24 cellular contexts compared by ENCODE assay signal in the genomic region with DNA sequence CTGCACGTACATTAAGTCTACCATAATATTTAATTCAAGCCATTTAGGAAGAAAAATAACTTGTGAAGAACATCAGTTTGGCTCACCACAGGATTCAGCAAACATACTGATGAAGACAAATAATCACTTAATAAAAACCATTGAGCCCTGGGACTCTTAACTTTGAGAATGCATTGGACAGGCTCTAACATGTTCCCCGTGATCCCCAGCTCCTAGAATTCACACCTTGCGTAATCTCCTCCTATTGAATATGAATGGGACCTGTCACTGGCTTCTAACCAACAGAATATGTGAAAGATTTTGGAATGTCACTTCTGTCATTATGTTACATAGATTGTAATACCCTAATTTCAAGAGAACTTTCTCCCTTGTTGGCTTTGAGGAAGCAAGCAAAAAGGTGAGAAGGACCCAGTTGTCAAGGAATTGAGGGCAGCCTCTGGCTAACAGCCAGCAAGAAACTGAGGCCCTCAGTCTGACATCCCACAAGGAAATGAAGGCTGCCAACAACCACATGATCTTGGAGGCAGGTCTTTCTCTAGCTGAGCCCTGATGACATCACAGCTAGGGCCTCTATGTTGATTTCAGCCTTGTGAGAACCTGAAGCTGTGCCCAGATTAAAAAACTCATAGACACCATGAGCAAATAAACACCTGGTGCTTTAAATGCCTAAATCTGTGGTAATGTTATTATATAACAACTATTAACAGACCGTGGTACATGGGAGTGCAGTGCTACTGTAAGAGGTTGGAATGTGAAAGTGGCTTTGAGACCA.
A peak's percentile ranks its signal among the peaks of the same experiment; 100 is the strongest.
DNase-seq lines count a peak whose midpoint lies in the region; ATAC-seq and TF ChIP-seq lines count a peak whose summit lies in the region.
"Had no signal": no experiment of that assay in that cellular context is flagged by ENCODE, and none has a peak within 500 bp of the region (broad histone marks: within the 10 kb centered on the region; RNA-seq: fewer than 3 reads in every experiment).

No MANE protein-coding gene starts in this region.

- WGBS in mammary epithelial cell (ENCODE audit: low coverage, missing lambda C conversion rate) = 2% methylated on average over 4 of the region's 4 CpGs

- H3K79me2 ChIP-seq in mammary epithelial cell (ENCODE audit: insufficient read depth, low read length) = no peaks in the 10 kb centered on the region

- TF ChIP-seq CTCF in mammary epithelial cell (conservative IDR thresholded peaks at IDR 0.05 in 1 of 2, IDR thresholded peaks at IDR 0.05 in 1 of 2; ENCODE audit: extremely low read depth in 1 of 2, insufficient read depth in 1 of 2, low read depth in 1 of 2, low read length in 2 of 2) = no peak
- no peak for TF ChIP-seq CTCF in foreskin keratinocyte (conservative IDR thresholded peaks at IDR 0.05)

- H4K20me1 ChIP-seq in mammary epithelial cell (ENCODE audit: insufficient read depth, low read length) = no peaks in the 10 kb centered on the region

- H3K4me2 ChIP-seq in mammary epithelial cell (ENCODE audit: insufficient read depth, low read depth, low read length) = peak overlapping the region; percentile 42

- H3K9ac ChIP-seq in mammary epithelial cell (ENCODE audit: insufficient read depth, low read length) = no peak overlapping the region

- intact Hi-C loops in mammary epithelial cell (cut with micrococcal nuclease) = no loop called here

- no peaks in the 10 kb centered on the region for H3K27me3 ChIP-seq in mammary epithelial cell (ENCODE audit: insufficient read depth, low read length)
- no peaks in the 10 kb centered on the region for H3K27me3 ChIP-seq in foreskin keratinocyte
- no peaks in the 10 kb centered on the region for H3K27me3 ChIP-seq in MG63
- H3K27me3 ChIP-seq: gastroesophageal sphincter, upper lobe of left lung had no signal

- H3K36me3 ChIP-seq in mammary epithelial cell (ENCODE audit: insufficient read depth, low read length) (no peaks in the 10 kb centered on the region), MG63 (peaks cover 19% of the 10 kb centered on the region; the same call in 1 of the 2 replicates)
- H3K36me3 ChIP-seq: gastroesophageal sphincter, upper lobe of left lung had no signal

- H3K4me1 ChIP-seq in mammary epithelial cell (ENCODE audit: insufficient read depth, low read length) = peaks cover 16% of the 10 kb centered on the region
- no peaks in the 10 kb centered on the region for H3K4me1 ChIP-seq in foreskin keratinocyte
- H3K4me1 ChIP-seq: gastroesophageal sphincter, upper lobe of left lung had no signal

- H3K9me3 ChIP-seq in mammary epithelial cell (replicated peaks; ENCODE audit: insufficient read depth, low read length) (no peaks in the 10 kb centered on the region), MG63 (no peaks in the 10 kb centered on the region)
- H3K9me3 ChIP-seq: upper lobe of left lung had no signal

- peak overlapping the region; percentile 41 for H2AFZ ChIP-seq in mammary epithelial cell (ENCODE audit: low read depth, low read length)

- no TSS peak for BruUV-seq in mammary epithelial cell (replicated peaks; lab: Mats Ljungman, UMichigan)

- in situ Hi-C loops in mammary epithelial cell (cut with MboI; ENCODE audit: low sequenced_read_pairs in 2 of 2) = no loop called here

- peak; percentile 83 for ATAC-seq in foreskin keratinocyte
- no peak for ATAC-seq in HG03025 (IDR thresholded peaks at IDR 0.05; ENCODE audit: low FRiP score, unreplicated experiment)
- ATAC-seq: gastroesophageal sphincter, Right ventricle myocardium inferior had no signal

- peak overlapping the region; percentile 25 for H3K27ac ChIP-seq in mammary epithelial cell (ENCODE audit: insufficient read depth, low read depth, low read length)
- no peak overlapping the region for H3K27ac ChIP-seq in foreskin keratinocyte
- H3K27ac ChIP-seq: 22Rv1, gastroesophageal sphincter, upper lobe of left lung had no signal

- CTCF ChIA-PET in mammary epithelial cell (lab: Charles Lee; ENCODE audit: low non-redundant PET) = no interaction called here

- no peak overlapping the region for H3K4me3 ChIP-seq in mammary epithelial cell (replicated peaks in 1 of 3; ENCODE audit: insufficient read depth in 1 of 3, low read depth in 2 of 3, low read length in 3 of 3)
- no peak overlapping the region for H3K4me3 ChIP-seq in MG63
- H3K4me3 ChIP-seq: gastroesophageal sphincter, skin epidermis, upper lobe of left lung had no signal

- DNase-seq in DMS153 (lab: John Stamatoyannopoulos, UW) (peak; percentile 20), DMS153 treated with DMSO at 0.1 percent for 48 hours (lab: John Stamatoyannopoulos, UW; ENCODE audit: unreplicated experiment) (no peak), mammary epithelial cell (peak; percentile 83), foreskin keratinocyte (peak; percentile 68 to 82), renal cortical epithelial cell (ENCODE audit: low read depth) (peak; percentile 18), MG63 (no peak), NCI-H1048 (lab: John Stamatoyannopoulos, UW) (no peak)
- DNase-seq: activated CD4-positive, alpha-beta T cell treated with anti-CD3 and anti-CD28 coated beads, Interleukin-2, amount 50 U/mL, for 1 hour; aorta; CD4-positive, alpha-beta memory T cell; cerebellar nuclear complex; DMS53; HCEC 1CT; islet precursor cell; NCI-H1417; NCI-H2081; NCI-H446 treated with DMSO at 0.1 percent for 48 hours; OCI-M1 had no signal

- dilution Hi-C loops in mammary epithelial cell (cut with HindIII; ENCODE audit: low sequenced_read_pairs) = no loop called here

Comparison
In these comparisons a context has a peak if more than half of its experiments do, and no peak if none do; other contexts are left out.
1. DNase-seq: peak in DMS153 (single experiment), mammary epithelial cell (single experiment), foreskin keratinocyte (2 of 2) and renal cortical epithelial cell (single experiment); none in DMS153 treated with DMSO at 0.1 percent for 48 hours (single experiment), MG63 (single experiment) and NCI-H1048 (single experiment).